In the genomic region with DNA sequence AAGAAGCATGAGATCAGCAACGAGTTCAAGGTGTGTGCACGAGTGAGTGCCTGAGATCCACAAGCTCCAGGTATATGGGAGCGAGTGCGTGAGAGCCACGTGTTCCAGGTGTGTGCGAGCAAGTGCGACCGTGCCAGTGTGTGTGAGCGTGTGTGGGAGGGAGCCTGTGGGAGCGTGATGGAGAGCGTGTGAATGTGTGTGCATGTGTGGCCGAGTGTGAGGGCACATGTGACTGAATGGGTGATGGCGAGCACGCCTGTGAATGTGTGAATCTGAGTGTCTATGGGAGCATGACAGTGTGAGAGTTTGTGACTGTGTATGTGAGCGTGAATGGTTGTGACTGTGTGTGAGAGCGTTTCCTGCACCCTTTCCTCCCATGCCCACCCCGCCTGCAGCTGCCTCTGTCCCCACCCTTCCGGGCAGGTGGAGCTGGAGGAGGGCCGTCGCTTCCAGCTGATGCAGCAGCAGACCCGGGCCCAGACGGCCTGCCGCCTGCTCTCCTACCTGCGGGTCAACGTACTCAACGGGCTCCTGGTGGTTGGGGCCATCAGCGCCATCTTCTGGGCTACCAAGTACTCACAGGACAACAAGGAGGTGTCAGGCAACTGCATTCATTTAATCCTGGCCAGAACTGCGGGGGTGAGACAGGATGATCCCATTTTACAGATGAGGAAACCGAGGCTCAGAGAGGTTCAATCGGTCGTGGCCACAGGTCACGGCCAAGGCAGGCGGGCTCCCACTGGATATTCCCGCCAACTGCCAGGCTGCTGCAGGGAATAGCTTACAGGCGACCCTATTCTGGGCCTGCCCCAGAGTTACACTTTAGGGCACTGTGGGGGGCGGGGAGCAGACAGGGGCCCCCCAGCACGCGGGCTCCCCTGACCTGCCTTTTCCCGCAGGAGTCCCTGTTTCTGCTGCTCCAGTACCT, we compare ENCODE assay signal across 1 cellular context.
TF ChIP-seq lines count a peak whose summit lies in the region.

No MANE protein-coding gene starts in this region.

TF ChIP-seq in HepG2, 621 proteins besides CTCF, POLR2A, EP300 and RAD21 (continued from another document and continues in another):
- TF ChIP-seq ZNF382 (CRISPR knock-in tag; IDR thresholded peaks at IDR 0.05; ENCODE audit: borderline replicate concordance): no peak
- peak; percentile 29 for TF ChIP-seq YY1 (IDR thresholded peaks at IDR 0.05; ENCODE audit: insufficient read depth, insufficient replicate concordance, low read depth, low read length)
- TF ChIP-seq MAFG (CRISPR knock-in tag; IDR thresholded peaks at IDR 0.05): no peak
- no peak for TF ChIP-seq ZNF674 (CRISPR knock-in tag; IDR thresholded peaks at IDR 0.05; ENCODE audit: low read depth)
- TF ChIP-seq PPARG (CRISPR knock-in tag; conservative IDR thresholded peaks at IDR 0.05): 0 out of 2 replicates have a peak, but pooled peaks have one; percentile 24
- TF ChIP-seq, protein P1, sequence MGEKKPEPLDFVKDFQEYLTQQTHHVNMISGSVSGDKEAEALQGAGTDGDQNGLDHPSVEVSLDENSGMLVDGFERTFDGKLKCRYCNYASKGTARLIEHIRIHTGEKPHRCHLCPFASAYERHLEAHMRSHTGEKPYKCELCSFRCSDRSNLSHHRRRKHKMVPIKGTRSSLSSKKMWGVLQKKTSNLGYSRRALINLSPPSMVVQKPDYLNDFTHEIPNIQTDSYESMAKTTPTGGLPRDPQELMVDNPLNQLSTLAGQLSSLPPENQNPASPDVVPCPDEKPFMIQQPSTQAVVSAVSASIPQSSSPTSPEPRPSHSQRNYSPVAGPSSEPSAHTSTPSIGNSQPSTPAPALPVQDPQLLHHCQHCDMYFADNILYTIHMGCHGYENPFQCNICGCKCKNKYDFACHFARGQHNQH (CRISPR knock-in tag; IDR thresholded peaks at IDR 0.05): no peak
- no peak for TF ChIP-seq ERF (CRISPR knock-in tag; IDR thresholded peaks at IDR 0.05)
- no peak for TF ChIP-seq IKZF1 (IDR thresholded peaks at IDR 0.05)
- no peak for TF ChIP-seq HNRNPK (IDR thresholded peaks at IDR 0.05; ENCODE audit: low read depth, low read length, poor library complexity, severe bottlenecking)
- TF ChIP-seq TAF15 (IDR thresholded peaks at IDR 0.05; ENCODE audit: low read depth, low read length, poor library complexity, severe bottlenecking): no peak
- TF ChIP-seq NFE2L1 (CRISPR knock-in tag; IDR thresholded peaks at IDR 0.05; ENCODE audit: borderline replicate concordance): no peak
- peak; percentile 22; the same call in 1 of the 2 replicates for TF ChIP-seq ZNF619 (CRISPR knock-in tag; IDR thresholded peaks at IDR 0.05)
- TF ChIP-seq STAG1 (CRISPR knock-in tag; IDR thresholded peaks at IDR 0.05): peak; percentile 79
- TF ChIP-seq, protein P2, sequence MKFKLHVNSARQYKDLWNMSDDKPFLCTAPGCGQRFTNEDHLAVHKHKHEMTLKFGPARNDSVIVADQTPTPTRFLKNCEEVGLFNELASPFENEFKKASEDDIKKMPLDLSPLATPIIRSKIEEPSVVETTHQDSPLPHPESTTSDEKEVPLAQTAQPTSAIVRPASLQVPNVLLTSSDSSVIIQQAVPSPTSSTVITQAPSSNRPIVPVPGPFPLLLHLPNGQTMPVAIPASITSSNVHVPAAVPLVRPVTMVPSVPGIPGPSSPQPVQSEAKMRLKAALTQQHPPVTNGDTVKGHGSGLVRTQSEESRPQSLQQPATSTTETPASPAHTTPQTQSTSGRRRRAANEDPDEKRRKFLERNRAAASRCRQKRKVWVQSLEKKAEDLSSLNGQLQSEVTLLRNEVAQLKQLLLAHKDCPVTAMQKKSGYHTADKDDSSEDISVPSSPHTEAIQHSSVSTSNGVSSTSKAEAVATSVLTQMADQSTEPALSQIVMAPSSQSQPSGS (CRISPR knock-in tag; IDR thresholded peaks at IDR 0.05): 0 out of 2 replicates have a peak, but pooled peaks have one; percentile 46
- TF ChIP-seq HNRNPLL (IDR thresholded peaks at IDR 0.05; ENCODE audit: low read depth, low read length, poor library complexity, severe bottlenecking): peak; percentile 37
- no peak for TF ChIP-seq ZBTB39 (CRISPR knock-in tag; IDR thresholded peaks at IDR 0.05)
- TF ChIP-seq, protein P3, sequence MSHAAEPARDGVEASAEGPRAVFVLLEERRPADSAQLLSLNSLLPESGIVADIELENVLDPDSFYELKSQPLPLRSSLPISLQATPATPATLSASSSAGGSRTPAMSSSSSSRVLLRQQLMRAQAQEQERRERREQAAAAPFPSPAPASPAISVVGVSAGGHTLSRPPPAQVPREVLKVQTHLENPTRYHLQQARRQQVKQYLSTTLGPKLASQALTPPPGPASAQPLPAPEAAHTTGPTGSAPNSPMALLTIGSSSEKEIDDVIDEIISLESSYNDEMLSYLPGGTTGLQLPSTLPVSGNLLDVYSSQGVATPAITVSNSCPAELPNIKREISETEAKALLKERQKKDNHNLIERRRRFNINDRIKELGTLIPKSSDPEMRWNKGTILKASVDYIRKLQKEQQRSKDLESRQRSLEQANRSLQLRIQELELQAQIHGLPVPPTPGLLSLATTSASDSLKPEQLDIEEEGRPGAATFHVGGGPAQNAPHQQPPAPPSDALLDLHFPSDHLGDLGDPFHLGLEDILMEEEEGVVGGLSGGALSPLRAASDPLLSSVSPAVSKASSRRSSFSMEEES (CRISPR knock-in tag; IDR thresholded peaks at IDR 0.05): no peak
- 0 out of 2 replicates have a peak, but pooled peaks have one; percentile 20 for TF ChIP-seq CCDC6 (CRISPR knock-in tag; IDR thresholded peaks at IDR 0.05)
- no peak for TF ChIP-seq ZNF891 (CRISPR knock-in tag; IDR thresholded peaks at IDR 0.05)
- TF ChIP-seq ZBTB26 (CRISPR knock-in tag; IDR thresholded peaks at IDR 0.05; ENCODE audit: borderline replicate concordance): no peak
- TF ChIP-seq, protein P4, sequence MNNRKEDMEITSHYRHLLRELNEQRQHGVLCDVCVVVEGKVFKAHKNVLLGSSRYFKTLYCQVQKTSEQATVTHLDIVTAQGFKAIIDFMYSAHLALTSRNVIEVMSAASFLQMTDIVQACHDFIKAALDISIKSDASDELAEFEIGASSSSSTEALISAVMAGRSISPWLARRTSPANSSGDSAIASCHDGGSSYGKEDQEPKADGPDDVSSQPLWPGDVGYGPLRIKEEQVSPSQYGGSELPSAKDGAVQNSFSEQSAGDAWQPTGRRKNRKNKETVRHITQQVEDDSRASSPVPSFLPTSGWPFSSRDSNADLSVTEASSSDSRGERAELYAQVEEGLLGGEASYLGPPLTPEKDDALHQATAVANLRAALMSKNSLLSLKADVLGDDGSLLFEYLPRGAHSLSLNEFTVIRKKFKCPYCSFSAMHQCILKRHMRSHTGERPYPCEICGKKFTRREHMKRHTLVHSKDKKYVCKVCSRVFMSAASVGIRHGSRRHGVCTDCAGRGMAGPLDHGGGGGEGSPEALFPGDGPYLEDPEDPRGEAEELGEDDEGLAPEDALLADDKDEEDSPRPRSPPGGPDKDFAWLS (CRISPR knock-in tag; IDR thresholded peaks at IDR 0.05; ENCODE audit: borderline replicate concordance): no peak
- TF ChIP-seq ZFP41 (CRISPR knock-in tag; IDR thresholded peaks at IDR 0.05; ENCODE audit: borderline replicate concordance): no peak
- TF ChIP-seq CCAR2 (optimal IDR thresholded peaks at IDR 0.05; ENCODE audit: low read depth, low read length): no peak
- no peak; the same call in none of the 2 replicates for TF ChIP-seq ZBTB38 (CRISPR knock-in tag; IDR thresholded peaks at IDR 0.05)
- no peak for TF ChIP-seq ZBTB20 (CRISPR knock-in tag; IDR thresholded peaks at IDR 0.05; ENCODE audit: borderline replicate concordance, low read depth)
- TF ChIP-seq KMT2B (CRISPR knock-in tag; IDR thresholded peaks at IDR 0.05): 0 out of 2 replicates have a peak, but pooled peaks have one; percentile 50
- no peak for TF ChIP-seq PRDM15 (CRISPR knock-in tag; IDR thresholded peaks at IDR 0.05)
- TF ChIP-seq KDM2A (CRISPR knock-in tag; IDR thresholded peaks at IDR 0.05; ENCODE audit: borderline replicate concordance, low read depth): peak; percentile 77
- TF ChIP-seq SRY (CRISPR knock-in tag; IDR thresholded peaks at IDR 0.05): no peak
- no peak for TF ChIP-seq DR1 (CRISPR knock-in tag; IDR thresholded peaks at IDR 0.05)
- TF ChIP-seq ZNF770 (CRISPR knock-in tag; IDR thresholded peaks at IDR 0.05): no peak
- no peak; the same call in 1 of the 2 replicates for TF ChIP-seq ZNF567 (CRISPR knock-in tag; IDR thresholded peaks at IDR 0.05; ENCODE audit: borderline replicate concordance)
- TF ChIP-seq MXI1 (IDR thresholded peaks at IDR 0.05; ENCODE audit: borderline replicate concordance, low read depth, low read length): no peak
- no peak for TF ChIP-seq ZNF839 (CRISPR knock-in tag; IDR thresholded peaks at IDR 0.05; ENCODE audit: borderline replicate concordance)
- TF ChIP-seq, protein P5, sequence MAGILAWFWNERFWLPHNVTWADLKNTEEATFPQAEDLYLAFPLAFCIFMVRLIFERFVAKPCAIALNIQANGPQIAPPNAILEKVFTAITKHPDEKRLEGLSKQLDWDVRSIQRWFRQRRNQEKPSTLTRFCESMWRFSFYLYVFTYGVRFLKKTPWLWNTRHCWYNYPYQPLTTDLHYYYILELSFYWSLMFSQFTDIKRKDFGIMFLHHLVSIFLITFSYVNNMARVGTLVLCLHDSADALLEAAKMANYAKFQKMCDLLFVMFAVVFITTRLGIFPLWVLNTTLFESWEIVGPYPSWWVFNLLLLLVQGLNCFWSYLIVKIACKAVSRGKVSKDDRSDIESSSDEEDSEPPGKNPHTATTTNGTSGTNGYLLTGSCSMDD (CRISPR knock-in tag; IDR thresholded peaks at IDR 0.05): no peak
- TF ChIP-seq RARA (CRISPR knock-in tag; IDR thresholded peaks at IDR 0.05): peak; percentile 35; the same call in 1 of the 2 replicates
- TF ChIP-seq, protein P6, sequence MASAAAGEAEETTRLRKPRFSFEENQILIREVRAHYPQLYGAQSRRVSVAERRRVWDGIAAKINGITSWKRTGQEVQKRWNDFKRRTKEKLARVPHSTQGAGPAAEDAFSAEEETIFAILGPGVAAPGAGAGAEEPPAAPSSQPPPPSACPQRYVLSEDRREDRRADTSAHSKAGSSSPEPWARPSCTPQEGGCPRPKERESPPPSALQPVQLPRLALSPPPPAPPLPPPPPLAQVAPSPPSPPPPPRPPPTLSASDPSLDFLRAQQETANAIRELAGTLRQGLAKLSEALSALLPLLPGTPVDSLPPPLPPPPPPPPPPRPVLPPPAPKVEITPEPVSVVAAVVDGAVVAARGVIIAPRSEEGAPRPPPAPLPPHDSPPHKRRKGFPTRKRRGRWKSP (CRISPR knock-in tag; IDR thresholded peaks at IDR 0.05): no peak
- no peak for TF ChIP-seq HNRNPUL1 (IDR thresholded peaks at IDR 0.05; ENCODE audit: low read depth, low read length)
- TF ChIP-seq ZSCAN25 (CRISPR knock-in tag; IDR thresholded peaks at IDR 0.05): no peak; the same call in 1 of the 2 replicates
- TF ChIP-seq FOXK1 (CRISPR knock-in tag; IDR thresholded peaks at IDR 0.05; ENCODE audit: borderline replicate concordance, low read depth): peak; percentile 75; the same call in 1 of the 2 replicates
